Comparison of ENCODE assay signal across 22 cellular contexts in the genomic region with DNA sequence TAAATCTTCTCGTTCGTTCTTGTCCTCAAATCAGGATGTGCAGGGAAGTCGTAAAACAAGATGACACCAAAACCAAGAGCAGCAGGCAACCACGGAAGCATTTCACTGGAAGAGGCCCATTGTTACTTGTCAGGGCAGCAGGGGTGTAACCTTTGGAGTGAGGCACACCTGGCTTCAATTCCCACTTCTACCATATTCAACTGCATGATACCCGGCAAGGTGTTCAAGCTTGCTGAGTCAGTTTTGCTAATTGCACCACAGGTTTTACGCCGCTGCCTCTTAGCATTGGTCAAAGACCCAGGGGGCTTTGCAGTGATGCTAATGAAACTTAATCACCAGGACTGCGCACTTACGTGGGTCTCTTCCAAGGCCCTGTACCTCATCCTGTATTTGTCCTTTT. TPM values are rescaled to one million over a fixed set of nuclear protein-coding genes. Genes with fewer than 3 reads are reported as not detected.
A peak's percentile ranks its signal among the peaks of the same experiment; 100 is the strongest.
DNase-seq lines count a peak whose midpoint lies in the region; ATAC-seq, FAIRE-seq and TF ChIP-seq lines count a peak whose summit lies in the region.
"Had no signal": no experiment of that assay in that cellular context is flagged by ENCODE, and none has a peak within 500 bp of the region (broad histone marks: within the 10 kb centered on the region; RNA-seq: fewer than 3 reads in every experiment).

No MANE protein-coding gene starts in this region.

- peak overlapping the region; percentile 2; the same call in 1 of the 2 replicates for H2AFZ ChIP-seq in GM23338

- no peaks in the 10 kb centered on the region for H3F3A ChIP-seq in GM23338 (replicated peaks; ENCODE audit: low read depth)

- H3K36me3 ChIP-seq in GM23338 (ENCODE audit: insufficient read depth) (no peaks in the 10 kb centered on the region), HUES6 (ENCODE audit: control insufficient read depth, insufficient read depth, low read length) (no peaks in the 10 kb centered on the region), iPS-20b (ENCODE audit: insufficient read depth, low read depth, low read length) (no peaks in the 10 kb centered on the region)
- H3K36me3 ChIP-seq: BE2C had no signal

- no peaks in the 10 kb centered on the region for H3K79me2 ChIP-seq in GM23338 (replicated peaks; ENCODE audit: insufficient read depth)

- DNase-seq in GM23338 (ENCODE audit: low spot score) (peak; percentile 66), NCI-H748 (lab: John Stamatoyannopoulos, UW; ENCODE audit: unreplicated experiment) (peak; percentile 93), urothelium cell line (ENCODE audit: low spot score) (no peak), ureter (ENCODE audit: low spot score) (no peak)
- DNase-seq: BE2C; CD4-positive, alpha-beta memory T cell; HCEC 1CT; KG1; NCI-H1105; NCI-H2029 treated with DMSO at 0.1 percent for 48 hours; NCI-H345; NCI-H82; SHP77 treated with DMSO at 0.1 percent for 48 hours had no signal

- H3K9ac ChIP-seq in HUES6 (ENCODE audit: low read length): no peak overlapping the region
- peak overlapping the region; percentile 72; the same call in 1 of the 2 replicates for H3K9ac ChIP-seq in iPS-20b (ENCODE audit: low read depth, low read length)

- 0 out of 3 replicates have a peak, but pooled peaks cover 2% of the 10 kb centered on the region for H3K9me3 Mint-ChIP-seq in GM23338
- H3K9me3 Mint-ChIP-seq: T-helper 1 cell treated with Interleukin-12 subunit alpha and Interleukin-12 subunit beta and Interleukin-4 antibody, amounts not matched to agents 30 μg/mL and 1 μg/mL, for 36 hours had no signal

- H3K4me2 ChIP-seq in GM23338: peak overlapping the region; percentile 42; the same call in 1 of the 2 replicates

- H4K20me1 ChIP-seq in GM23338 (replicated peaks; ENCODE audit: insufficient read depth): no peaks in the 10 kb centered on the region

- H3K9me2 ChIP-seq in GM23338 (ENCODE audit: insufficient read depth): no peaks in the 10 kb centered on the region

- no peak for FAIRE-seq in urothelium cell line (lab: Jason Lieb, UNC)
- FAIRE-seq: D721Med, GM12878, GM18507 had no signal

- no peak overlapping the region for H3K4me3 ChIP-seq in GM23338
- H3K4me3 ChIP-seq in HUES6 (ENCODE audit: low read depth, low read length): peak overlapping the region; percentile 2; the same call in 1 of the 2 replicates
- H3K4me3 ChIP-seq in iPS-20b (ENCODE audit: low read length): peak overlapping the region; percentile 63; the same call in 1 of the 2 replicates
- H3K4me3 ChIP-seq: GM12878 had no signal

- H3K27me3 Mint-ChIP-seq in GM23338 (ENCODE audit: insufficient read depth, low read depth, poor library complexity): peaks cover 11% of the 10 kb centered on the region

- H3K27ac Mint-ChIP-seq in GM23338: peak overlapping the region; percentile 95
- H3K27ac Mint-ChIP-seq: CD4-positive, alpha-beta memory T cell; T-helper 1 cell treated with Interleukin-12 subunit alpha and Interleukin-12 subunit beta and Interleukin-4 antibody, amounts not matched to agents 30 μg/mL and 1 μg/mL, for 36 hours had no signal

- H3K4me1 Mint-ChIP-seq in GM23338: peaks cover 33% of the 10 kb centered on the region
- H3K4me1 Mint-ChIP-seq: CD4-positive, alpha-beta memory T cell had no signal

- TF ChIP-seq CTCF in GM23338 (conservative IDR thresholded peaks at IDR 0.05; ENCODE audit: low read depth in 2 of 2): no peak

- H3K36me3 Mint-ChIP-seq in GM23338 (ENCODE audit: low read depth): peaks cover 2% of the 10 kb centered on the region; the same call in 1 of the 3 replicates
- H3K36me3 Mint-ChIP-seq: CD4-positive, alpha-beta memory T cell had no signal

- H3K27ac ChIP-seq in GM23338 (ENCODE audit: low read depth) (peak overlapping the region; percentile 11; the same call in 1 of the 2 replicates), HUES6 (ENCODE audit: low read depth, low read length) (peak overlapping the region; percentile 2; the same call in 1 of the 2 replicates), iPS-20b (ENCODE audit: low read length) (peak overlapping the region; percentile 87)
- H3K27ac ChIP-seq: HL-60 had no signal

- H3K4me1 ChIP-seq in GM23338 (ENCODE audit: insufficient read depth) (peaks cover 28% of the 10 kb centered on the region), HUES6 (ENCODE audit: control insufficient read depth, insufficient read depth, low read length) (peaks cover 12% of the 10 kb centered on the region), iPS-20b (ENCODE audit: insufficient read depth, low read length) (peaks cover 23% of the 10 kb centered on the region; the same call in 1 of the 2 replicates)
- H3K4me1 ChIP-seq: BE2C had no signal

- H3K27me3 ChIP-seq in GM23338 (ENCODE audit: insufficient read depth) (no peaks in the 10 kb centered on the region), HUES6 (ENCODE audit: control insufficient read depth, insufficient read depth, low read length) (no peaks in the 10 kb centered on the region), iPS-20b (ENCODE audit: insufficient read depth, low read length) (no peaks in the 10 kb centered on the region)
- H3K27me3 ChIP-seq: BE2C had no signal

- ATAC-seq in GM23338: peak; percentile 89
- ATAC-seq in HG02884 (IDR thresholded peaks at IDR 0.05; ENCODE audit: unreplicated experiment): no peak
- ATAC-seq: GM12878 had no signal

- peak overlapping the region; percentile 61 for H3K4me3 Mint-ChIP-seq in GM23338
- H3K4me3 Mint-ChIP-seq: CD4-positive, alpha-beta memory T cell; T-helper 1 cell treated with Interleukin-12 subunit alpha and Interleukin-12 subunit beta and Interleukin-4 antibody, amounts not matched to agents 30 μg/mL and 1 μg/mL, for 36 hours had no signal

- H3K9me3 ChIP-seq in HUES6 (ENCODE audit: control insufficient read depth, insufficient read depth, low read depth, low read length) (no peaks in the 10 kb centered on the region), iPS-20b (ENCODE audit: insufficient read depth, low read depth, low read length) (no peaks in the 10 kb centered on the region)
- H3K9me3 ChIP-seq: BE2C had no signal

TF ChIP-seq in GM23338, 12 proteins besides CTCF, POLR2A, EP300 and RAD21 (continues in another document):
- TF ChIP-seq, protein P1, sequence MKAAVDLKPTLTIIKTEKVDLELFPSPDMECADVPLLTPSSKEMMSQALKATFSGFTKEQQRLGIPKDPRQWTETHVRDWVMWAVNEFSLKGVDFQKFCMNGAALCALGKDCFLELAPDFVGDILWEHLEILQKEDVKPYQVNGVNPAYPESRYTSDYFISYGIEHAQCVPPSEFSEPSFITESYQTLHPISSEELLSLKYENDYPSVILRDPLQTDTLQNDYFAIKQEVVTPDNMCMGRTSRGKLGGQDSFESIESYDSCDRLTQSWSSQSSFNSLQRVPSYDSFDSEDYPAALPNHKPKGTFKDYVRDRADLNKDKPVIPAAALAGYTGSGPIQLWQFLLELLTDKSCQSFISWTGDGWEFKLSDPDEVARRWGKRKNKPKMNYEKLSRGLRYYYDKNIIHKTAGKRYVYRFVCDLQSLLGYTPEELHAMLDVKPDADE (IDR thresholded peaks at IDR 0.05): no peak
- no peak for TF ChIP-seq ZNF331 (CRISPR knock-in tag; IDR thresholded peaks at IDR 0.05; ENCODE audit: low read depth)
- no peak for TF ChIP-seq CREB1 (CRISPR knock-in tag; IDR thresholded peaks at IDR 0.05; ENCODE audit: low read depth)
- no peak for TF ChIP-seq POLR2AphosphoS5 (IDR thresholded peaks at IDR 0.05; ENCODE audit: low read depth)
- TF ChIP-seq EZH2 (IDR thresholded peaks at IDR 0.05; ENCODE audit: low read depth, unreplicated experiment): no peak
- TF ChIP-seq STAT1 (IDR thresholded peaks at IDR 0.05; ENCODE audit: unreplicated experiment): no peak
- no peak for TF ChIP-seq EZH2phosphoT487 (IDR thresholded peaks at IDR 0.05; ENCODE audit: unreplicated experiment)
- TF ChIP-seq, protein P2, sequence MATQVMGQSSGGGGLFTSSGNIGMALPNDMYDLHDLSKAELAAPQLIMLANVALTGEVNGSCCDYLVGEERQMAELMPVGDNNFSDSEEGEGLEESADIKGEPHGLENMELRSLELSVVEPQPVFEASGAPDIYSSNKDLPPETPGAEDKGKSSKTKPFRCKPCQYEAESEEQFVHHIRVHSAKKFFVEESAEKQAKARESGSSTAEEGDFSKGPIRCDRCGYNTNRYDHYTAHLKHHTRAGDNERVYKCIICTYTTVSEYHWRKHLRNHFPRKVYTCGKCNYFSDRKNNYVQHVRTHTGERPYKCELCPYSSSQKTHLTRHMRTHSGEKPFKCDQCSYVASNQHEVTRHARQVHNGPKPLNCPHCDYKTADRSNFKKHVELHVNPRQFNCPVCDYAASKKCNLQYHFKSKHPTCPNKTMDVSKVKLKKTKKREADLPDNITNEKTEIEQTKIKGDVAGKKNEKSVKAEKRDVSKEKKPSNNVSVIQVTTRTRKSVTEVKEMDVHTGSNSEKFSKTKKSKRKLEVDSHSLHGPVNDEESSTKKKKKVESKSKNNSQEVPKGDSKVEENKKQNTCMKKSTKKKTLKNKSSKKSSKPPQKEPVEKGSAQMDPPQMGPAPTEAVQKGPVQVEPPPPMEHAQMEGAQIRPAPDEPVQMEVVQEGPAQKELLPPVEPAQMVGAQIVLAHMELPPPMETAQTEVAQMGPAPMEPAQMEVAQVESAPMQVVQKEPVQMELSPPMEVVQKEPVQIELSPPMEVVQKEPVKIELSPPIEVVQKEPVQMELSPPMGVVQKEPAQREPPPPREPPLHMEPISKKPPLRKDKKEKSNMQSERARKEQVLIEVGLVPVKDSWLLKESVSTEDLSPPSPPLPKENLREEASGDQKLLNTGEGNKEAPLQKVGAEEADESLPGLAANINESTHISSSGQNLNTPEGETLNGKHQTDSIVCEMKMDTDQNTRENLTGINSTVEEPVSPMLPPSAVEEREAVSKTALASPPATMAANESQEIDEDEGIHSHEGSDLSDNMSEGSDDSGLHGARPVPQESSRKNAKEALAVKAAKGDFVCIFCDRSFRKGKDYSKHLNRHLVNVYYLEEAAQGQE (IDR thresholded peaks at IDR 0.05; ENCODE audit: unreplicated experiment): no peak
- peak; percentile 38; the same call in 1 of the 2 replicates for TF ChIP-seq NANOG (IDR thresholded peaks at IDR 0.05; ENCODE audit: borderline replicate concordance)

RNA-seq across cellular contexts. Expression of a gene that starts 50.0 kb away (rescaled TPM):
- total RNA-seq in GM23338 (2014; rRNA removed; shearing (Covaris generic)): 3.5 and 4.8 TPM in 2 replicates
- polyA plus RNA-seq in GM23338 (2016; fragmentation: Nextera tagmentation; extraction: Ambion mirVana): 4.4 and 4.9 TPM in 2 replicates
- total RNA-seq in ureter: 35.7 TPM
- total RNA-seq: M059J had no signal

Comparison
In these comparisons a context has a peak if more than half of its experiments do, and no peak if none do; other contexts are left out.
1. DNase-seq: peak in GM23338 (single experiment) and NCI-H748 (single experiment); none in urothelium cell line (single experiment) and ureter (single experiment).
2. H3K27ac ChIP-seq: peak in every context shown above with its lines; median percentile 87 in iPS-20b; 11 in GM23338; 2 in HUES6.